Comparison of ENCODE assay signal across 11 cellular contexts in the genomic region with DNA sequence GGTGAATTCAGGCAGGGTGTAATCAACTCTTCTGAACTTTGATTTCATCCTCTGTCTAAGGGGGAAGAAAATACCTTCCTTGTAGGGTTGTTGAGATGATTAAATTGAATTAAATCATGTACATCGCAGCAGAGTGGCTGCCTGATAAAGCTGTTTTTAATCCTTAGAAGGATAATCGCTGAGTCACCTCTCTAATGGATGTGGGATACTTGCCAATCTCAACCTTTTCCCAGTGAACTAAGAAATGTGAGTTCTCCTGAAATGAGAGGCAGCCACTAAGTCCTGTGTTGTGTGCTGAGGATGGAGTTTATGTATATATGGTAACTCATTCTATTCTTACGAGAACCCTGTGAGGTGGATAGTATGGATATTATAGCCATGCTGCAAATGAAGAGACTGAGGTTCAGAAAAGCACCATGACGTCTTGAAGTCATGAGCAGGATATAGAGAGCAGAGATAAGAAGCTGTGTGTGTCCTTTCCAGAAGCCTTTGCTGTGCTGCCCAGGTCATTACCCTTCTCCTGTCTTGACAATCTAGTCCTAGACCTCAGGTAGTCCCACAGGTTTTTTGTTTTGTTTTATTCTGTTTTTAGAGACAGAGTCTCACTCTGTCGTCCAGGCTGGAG.
A peak's percentile ranks its signal among the peaks of the same experiment; 100 is the strongest.
DNase-seq lines count a peak whose midpoint lies in the region; ATAC-seq, FAIRE-seq and TF ChIP-seq lines count a peak whose summit lies in the region.
"Had no signal": no experiment of that assay in that cellular context is flagged by ENCODE, and none has a peak within 500 bp of the region (broad histone marks: within the 10 kb centered on the region; RNA-seq: fewer than 3 reads in every experiment).

No MANE protein-coding gene starts in this region.

- TF ChIP-seq EP300 in HepG2 (IDR thresholded peaks at IDR 0.05; ENCODE audit: low read depth in 2 of 2, low read length in 2 of 2) (no peak), HepG2 (CRISPR knock-in tag; IDR thresholded peaks at IDR 0.05; ENCODE audit: borderline replicate concordance) (no peak)

- TF ChIP-seq RAD21 in HepG2 (CRISPR knock-in tag; IDR thresholded peaks at IDR 0.05): no peak

- H3K4me1 ChIP-seq in A673 (ENCODE audit: insufficient read depth, low read length, poor library complexity, severe bottlenecking): peaks cover 20% of the 10 kb centered on the region
- peaks cover 30% of the 10 kb centered on the region for H3K4me1 ChIP-seq in HepG2 (ENCODE audit: insufficient read depth, low read length)

- H3K27me3 ChIP-seq in A673 (replicated peaks; ENCODE audit: insufficient read depth, low read depth, low read length, poor library complexity) (no peaks in the 10 kb centered on the region), HepG2 (ENCODE audit: control insufficient read depth in 1 of 2, insufficient read depth in 2 of 2, low read length in 2 of 2) (no peaks in the 10 kb centered on the region)
- H3K27me3 ChIP-seq: upper lobe of left lung had no signal

- intact Hi-C loops in A673 (cut with micrococcal nuclease; ENCODE audit: unreplicated experiment) (loop anchor here (5.0 kb wide), 1 partner anchor 132 kb away; a partner anchor contains a TSS), HepG2 (cut with micrococcal nuclease; ENCODE audit: unreplicated experiment) (loop anchor here (2.0 to 5.0 kb wide), 2 partner anchors 45 to 132 kb away; a partner anchor contains a TSS)

- in situ Hi-C loops in HepG2 (cut with HindIII; ENCODE audit: extremely low pct_ligation_motif_present, low pct_unique_long_range_greater_than_20kb): no loop called here

- H4K20me1 ChIP-seq in HepG2 (ENCODE audit: insufficient read depth, low read length): no peaks in the 10 kb centered on the region

- BruUV-seq in A673 (replicated peaks; lab: Mats Ljungman, UMichigan) (no TSS peak), HepG2 (replicated peaks; lab: Mats Ljungman, UMichigan) (no TSS peak)

- DNase-seq in A673 (ENCODE audit: low spot score) (peak; percentile 84), HT1080 (ENCODE audit: low read depth) (peak; percentile 64), astrocyte of the hippocampus (ENCODE audit: low read depth, low spot score) (peak; percentile 87), HepG2 (ENCODE audit: low spot score) (no peak), NCI-H2196 (lab: John Stamatoyannopoulos, UW; ENCODE audit: unreplicated experiment) (no peak)
- DNase-seq in stimulated activated CD4-positive, alpha-beta T cell treated with anti-CD3 and anti-CD28 coated beads, Interleukin-4, amount 100 ng/mL, for 4 hours: no peak
- DNase-seq in activated CD4-positive, alpha-beta T cell treated with anti-CD3 and anti-CD28 coated beads, Interleukin-2, amount 50 U/mL, for 1 hour: no peak
- DNase-seq in stimulated activated naive CD4-positive, alpha-beta T cell treated with Interleukin-2 at 50 U/mL for 16 hours (lab: John Stamatoyannopoulos, UW): no peak
- DNase-seq: RPMI8226, upper lobe of left lung had no signal

- CTCF ChIA-PET in A673 (lab: Charles Lee): interaction anchor here (0.6 to 1.8 kb wide), 3 partner anchors 190 to 433 kb away, joined by 3 to 23 read pairs (median 4); no protein-coding TSS in a partner anchor
- CTCF ChIA-PET in HepG2 (lab: Yijun Ruan, JAX; ENCODE audit: low intra/inter-chr PET ratio, low total read pairs): interaction anchor here (1.3 to 2.1 kb wide), 2 partner anchors 133 to 194 kb away, joined by 3 to 30 read pairs; no protein-coding TSS in a partner anchor

- TF ChIP-seq POLR2A in HepG2 (IDR thresholded peaks at IDR 0.05; ENCODE audit: insufficient read depth in 1 of 2, low read depth in 2 of 2, low read length in 2 of 2): no peak

- no peak for FAIRE-seq in HepG2 (lab: Jason Lieb, UNC)
- FAIRE-seq: colon had no signal

- WGBS in HepG2 (ENCODE audit: low lambda C conversion rate): 63% methylated on average over 5 of the region's 5 CpGs

- H3K36me3 ChIP-seq in A673 (ENCODE audit: insufficient read depth, low read length, poor library complexity, severe bottlenecking) (no peaks in the 10 kb centered on the region), HepG2 (replicated peaks in 1 of 2; ENCODE audit: control insufficient read depth in 1 of 2, insufficient read depth in 2 of 2, low read length in 2 of 2) (no peaks in the 10 kb centered on the region)
- H3K36me3 ChIP-seq: upper lobe of left lung had no signal

- H3K9me3 ChIP-seq in A673 (ENCODE audit: low read depth, low read length, poor library complexity, severe bottlenecking): no peaks in the 10 kb centered on the region
- no peaks in the 10 kb centered on the region for H3K9me3 ChIP-seq in HepG2 (ENCODE audit: low read length)
- H3K9me3 ChIP-seq: upper lobe of left lung had no signal

- no peak overlapping the region for H3K4me3 ChIP-seq in A673 (ENCODE audit: low read depth, low read length, poor library complexity, severe bottlenecking)
- no peak overlapping the region for H3K4me3 ChIP-seq in HepG2 (replicated peaks in 1 of 3; ENCODE audit: insufficient read depth in 1 of 3, low read depth in 2 of 3, low read length in 3 of 3)
- H3K4me3 ChIP-seq: upper lobe of left lung had no signal

- no peak for ATAC-seq in HepG2

- no peaks in the 10 kb centered on the region for H3K79me2 ChIP-seq in HepG2 (ENCODE audit: insufficient read depth, low read length)

- POLR2A ChIA-PET in A673 (lab: Charles Lee; ENCODE audit: low non-redundant PET): no interaction called here
- POLR2A ChIA-PET in HepG2 (lab: Yijun Ruan, JAX): interaction anchor here (1.8 kb wide), 1 partner anchor 12 kb away, joined by 11 read pairs; no protein-coding TSS in a partner anchor

- H2AFZ ChIP-seq in HepG2 (ENCODE audit: low read length): no peak overlapping the region

- H3K27ac ChIP-seq in A673 (ENCODE audit: low read depth, low read length, poor library complexity, severe bottlenecking) (peak overlapping the region; percentile 55), HepG2 (ENCODE audit: extremely low read length, insufficient read depth, low read length) (no peak overlapping the region)

- no peak overlapping the region for H3K4me2 ChIP-seq in HepG2 (ENCODE audit: low read depth, low read length)

- TF ChIP-seq CTCF in A673 (conservative IDR thresholded peaks at IDR 0.05; ENCODE audit: low read depth, low read length): no peak
- no peak for TF ChIP-seq CTCF in HepG2 (CRISPR knock-in tag; IDR thresholded peaks at IDR 0.05)

- H3K9ac ChIP-seq in HepG2 (ENCODE audit: insufficient read depth, low read depth, low read length): no peak overlapping the region

TF ChIP-seq in HepG2, 621 proteins besides CTCF, POLR2A, EP300 and RAD21:
- TF ChIP-seq NFE2L2 (IDR thresholded peaks at IDR 0.05; ENCODE audit: low read length): peak; percentile 88
- no peak for TF ChIP-seq SOX6 (IDR thresholded peaks at IDR 0.05)
- no peak for TF ChIP-seq SOX6 (CRISPR knock-in tag; IDR thresholded peaks at IDR 0.05)
- TF ChIP-seq NFE2 (CRISPR knock-in tag; IDR thresholded peaks at IDR 0.05): 0 out of 2 replicates have a peak, but pooled peaks have one; percentile 48
- TF ChIP-seq, protein P1, sequence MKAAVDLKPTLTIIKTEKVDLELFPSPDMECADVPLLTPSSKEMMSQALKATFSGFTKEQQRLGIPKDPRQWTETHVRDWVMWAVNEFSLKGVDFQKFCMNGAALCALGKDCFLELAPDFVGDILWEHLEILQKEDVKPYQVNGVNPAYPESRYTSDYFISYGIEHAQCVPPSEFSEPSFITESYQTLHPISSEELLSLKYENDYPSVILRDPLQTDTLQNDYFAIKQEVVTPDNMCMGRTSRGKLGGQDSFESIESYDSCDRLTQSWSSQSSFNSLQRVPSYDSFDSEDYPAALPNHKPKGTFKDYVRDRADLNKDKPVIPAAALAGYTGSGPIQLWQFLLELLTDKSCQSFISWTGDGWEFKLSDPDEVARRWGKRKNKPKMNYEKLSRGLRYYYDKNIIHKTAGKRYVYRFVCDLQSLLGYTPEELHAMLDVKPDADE (CRISPR knock-in tag; IDR thresholded peaks at IDR 0.05): no peak
- TF ChIP-seq MAFF (IDR thresholded peaks at IDR 0.05; ENCODE audit: low read depth, low read length): peak; percentile 46
- TF ChIP-seq MAFK (conservative IDR thresholded peaks at IDR 0.05 in 1 of 2, IDR thresholded peaks at IDR 0.05 in 1 of 2; ENCODE audit: low read length in 2 of 2): peak; percentile 55 to 74
- no peak for TF ChIP-seq CREM (IDR thresholded peaks at IDR 0.05)
- TF ChIP-seq CREM (CRISPR knock-in tag; IDR thresholded peaks at IDR 0.05): no peak

Comparison
In these comparisons a context has a peak if more than half of its experiments do, and no peak if none do; other contexts are left out.
1. DNase-seq: peak in A673 (single experiment), HT1080 (single experiment) and astrocyte of the hippocampus (single experiment); none in HepG2 (single experiment), stimulated activated CD4-positive, alpha-beta T cell treated with anti-CD3 and anti-CD28 coated beads, Interleukin-4, amount 100 ng/mL, for 4 hours (0 of 2), activated CD4-positive, alpha-beta T cell treated with anti-CD3 and anti-CD28 coated beads, Interleukin-2, amount 50 U/mL, for 1 hour (single experiment), NCI-H2196 (single experiment) and stimulated activated naive CD4-positive, alpha-beta T cell treated with Interleukin-2 at 50 U/mL for 16 hours (single experiment).